Comparison of ENCODE assay signal across 29 cellular contexts in the genomic region with DNA sequence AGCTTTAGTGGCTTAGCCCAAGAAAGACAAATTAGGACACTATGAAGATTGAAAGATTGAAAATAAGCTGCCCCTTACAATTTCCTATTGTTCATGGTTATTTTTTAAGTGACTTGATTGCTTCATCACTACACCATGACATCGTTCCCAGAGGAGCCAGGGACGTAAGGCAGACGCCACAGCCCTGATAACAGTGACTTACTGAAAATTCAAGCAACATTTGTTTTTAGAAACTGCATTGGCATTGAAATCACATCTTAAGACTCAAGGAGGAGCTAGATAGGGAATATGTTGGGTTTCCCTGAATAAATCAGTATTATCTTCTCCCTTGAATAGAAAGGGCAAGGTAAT. TPM values are rescaled to one million over a fixed set of nuclear protein-coding genes. Genes with fewer than 3 reads are reported as not detected.
DNase-seq lines count a peak whose midpoint lies in the region; ATAC-seq, FAIRE-seq and TF ChIP-seq lines count a peak whose summit lies in the region.
"Had no signal": no experiment of that assay in that cellular context is flagged by ENCODE, and none has a peak within 500 bp of the region (broad histone marks: within the 10 kb centered on the region; RNA-seq: fewer than 3 reads in every experiment).

No MANE protein-coding gene starts in this region.

- H3K27me3 Mint-ChIP-seq in MCF 10A (ENCODE audit: insufficient read depth, unreplicated experiment) = no peaks in the 10 kb centered on the region
- H3K27me3 Mint-ChIP-seq: activated CD4-positive, alpha-beta T cell treated with anti-CD3 and anti-CD28 coated beads, Interleukin-2, amount 10 ng/mL, durations not matched to agents 7 days and 5 days; B cell had no signal

- no peaks in the 10 kb centered on the region for H3K36me3 Mint-ChIP-seq in MCF 10A (ENCODE audit: insufficient read depth, unreplicated experiment)
- H3K36me3 Mint-ChIP-seq: natural killer cell treated with Interleukin-12 subunit alpha and Interleukin-12 subunit beta and Interleukin-15 and Interleukin-18, amount 100 ng/mL, for 72 hours had no signal

- TF ChIP-seq POLR2A in breast epithelium (IDR thresholded peaks at IDR 0.05) (no peak), endothelial cell of umbilical vein (IDR thresholded peaks at IDR 0.05; ENCODE audit: low read depth, low read length) (no peak)

- POLR2A ChIA-PET in MCF 10A (lab: Yijun Ruan, JAX) = interaction anchor here (0.7 to 2.0 kb wide), 7 partner anchors 11 to 314 kb away, joined by 3 to 7 read pairs (median 3); no protein-coding TSS in a partner anchor
- POLR2A ChIA-PET in endothelial cell of umbilical vein (lab: Charles Lee) = no interaction called here

- no peak overlapping the region for H3K4me2 ChIP-seq in endothelial cell of umbilical vein (ENCODE audit: insufficient read depth, low read length)
- peak overlapping the region; percentile 19 for H3K4me2 ChIP-seq in keratinocyte (ENCODE audit: control insufficient read depth, extremely low read depth, insufficient read depth, low read depth, low read length)

- H4K20me1 ChIP-seq in endothelial cell of umbilical vein (replicated peaks; ENCODE audit: control insufficient read depth, extremely low read depth, insufficient read depth, low read length) (no peaks in the 10 kb centered on the region), keratinocyte (ENCODE audit: control insufficient read depth, extremely low read depth, insufficient read depth, low read length) (no peaks in the 10 kb centered on the region)

- no peak overlapping the region for H3K27ac ChIP-seq in breast epithelium
- peak overlapping the region; percentile 57 for H3K27ac ChIP-seq in endothelial cell of umbilical vein (ENCODE audit: insufficient read depth, low read depth, low read length)
- H3K27ac ChIP-seq in keratinocyte (ENCODE audit: control insufficient read depth, insufficient read depth, low read length) = peak overlapping the region; percentile 10
- peak overlapping the region; percentile 42 to 54 for H3K27ac ChIP-seq in tibial artery
- H3K27ac ChIP-seq: 22Rv1, adrenal gland, psoas muscle, spleen, stomach had no signal

- CTCF ChIA-PET in MCF 10A (lab: Yijun Ruan, JAX) = interaction anchor here (0.6 to 5.3 kb wide), 9 partner anchors 10 to 328 kb away, joined by 3 to 28 read pairs (median 4); no protein-coding TSS in a partner anchor
- CTCF ChIA-PET in endothelial cell of umbilical vein (lab: Charles Lee) = interaction anchor here (0.7 to 1.9 kb wide), 7 partner anchors 12 to 314 kb away, joined by 3 to 5 read pairs (median 4); no protein-coding TSS in a partner anchor

- no peaks in the 10 kb centered on the region for H3K9me1 ChIP-seq in endothelial cell of umbilical vein (replicated peaks; ENCODE audit: control insufficient read depth, extremely low read depth, insufficient read depth, low read length)
- H3K9me1 ChIP-seq in keratinocyte (ENCODE audit: control insufficient read depth, extremely low read depth, insufficient read depth, low read length) = no peaks in the 10 kb centered on the region

- H3K9ac ChIP-seq in endothelial cell of umbilical vein (replicated peaks; ENCODE audit: extremely low read depth, insufficient read depth, low read length) (no peak overlapping the region), keratinocyte (ENCODE audit: control insufficient read depth, extremely low read depth, insufficient read depth, low read length) (no peak overlapping the region)

- H2AFZ ChIP-seq in endothelial cell of umbilical vein (ENCODE audit: low read depth, low read length) = no peak overlapping the region
- H2AFZ ChIP-seq in keratinocyte (ENCODE audit: control insufficient read depth, low read length) = no peak overlapping the region

- H3K4me3 ChIP-seq in breast epithelium (no peak overlapping the region), endothelial cell of umbilical vein (replicated peaks in 1 of 3; ENCODE audit: insufficient read depth in 1 of 3, low read depth in 1 of 3, low read length in 3 of 3) (no peak overlapping the region), keratinocyte (ENCODE audit: control insufficient read depth in 2 of 3, extremely low read depth in 1 of 3, insufficient read depth in 2 of 3, low read depth in 1 of 3, low read length in 3 of 3) (no peak overlapping the region), tibial artery (no peak overlapping the region)
- H3K4me3 ChIP-seq: adrenal gland, psoas muscle, spleen, stomach had no signal

- H3K9me3 Mint-ChIP-seq in MCF 10A (ENCODE audit: unreplicated experiment) = no peaks in the 10 kb centered on the region
- H3K9me3 Mint-ChIP-seq: activated CD4-positive, alpha-beta T cell treated with anti-CD3 and anti-CD28 coated beads, Interleukin-2, amount 10 ng/mL, durations not matched to agents 7 days and 5 days; natural killer cell treated with Interleukin-12 subunit alpha and Interleukin-12 subunit beta and Interleukin-15 and Interleukin-18, amount 100 ng/mL, for 72 hours had no signal

- intact Hi-C loops in MCF 10A (cut with micrococcal nuclease) (no loop called here), breast epithelium (cut with DNase I; ENCODE audit: low total_unique reads) (no loop called here), endothelial cell of umbilical vein (cut with micrococcal nuclease) (loop anchor here (10.0 kb wide), 1 partner anchor 524 kb away; the partner anchor contains the start of gene CCDC6), tibial artery (cut with DNase I; ENCODE audit: low total_unique reads) (no loop called here)

- dilution Hi-C loops in endothelial cell of umbilical vein (cut with MboI; ENCODE audit: extremely low pct_ligation_motif_present, low sequenced_read_pairs) (no loop called here), keratinocyte (cut with MboI; ENCODE audit: extremely low pct_ligation_motif_present, low sequenced_read_pairs) (loop anchor here (25.0 kb wide), 1 partner anchor 316 kb away; no protein-coding TSS in a partner anchor)

- H3K79me2 ChIP-seq in endothelial cell of umbilical vein (ENCODE audit: control insufficient read depth, insufficient read depth, low read length) (no peaks in the 10 kb centered on the region), keratinocyte (ENCODE audit: control insufficient read depth, insufficient read depth, low read length) (no peaks in the 10 kb centered on the region)

- H3K4me1 ChIP-seq in breast epithelium = no peaks in the 10 kb centered on the region
- peaks cover 62% of the 10 kb centered on the region for H3K4me1 ChIP-seq in endothelial cell of umbilical vein (ENCODE audit: control insufficient read depth, extremely low read depth, insufficient read depth, low read length)
- H3K4me1 ChIP-seq in keratinocyte (ENCODE audit: control insufficient read depth, extremely low read depth, insufficient read depth, low read length) = peaks cover 53% of the 10 kb centered on the region
- H3K4me1 ChIP-seq in tibial artery = peaks cover 0 to 40% (median 19%) of the 10 kb centered on the region in 4 donors

- TF ChIP-seq CTCF in MCF 10A (IDR thresholded peaks at IDR 0.05; ENCODE audit: unreplicated experiment) (no peak), breast epithelium (IDR thresholded peaks at IDR 0.05) (no peak), endothelial cell of umbilical vein (IDR thresholded peaks at IDR 0.05; ENCODE audit: extremely low read depth in 1 of 2, insufficient read depth in 1 of 2, low read depth in 1 of 2, low read length in 2 of 2) (no peak), keratinocyte (optimal IDR thresholded peaks at IDR 0.05 in 1 of 3, IDR thresholded peaks at IDR 0.05 in 1 of 3, conservative IDR thresholded peaks at IDR 0.05 in 1 of 3; ENCODE audit: extremely low read depth in 1 of 3, insufficient read depth in 2 of 3, low read length in 3 of 3) (no peak), tibial artery (IDR thresholded peaks at IDR 0.05) (no peak)

- peak overlapping the region; percentile 67 for H3K27ac Mint-ChIP-seq in MCF 10A (ENCODE audit: low read depth, unreplicated experiment)
- H3K27ac Mint-ChIP-seq: activated CD4-positive, alpha-beta T cell treated with anti-CD3 and anti-CD28 coated beads, Interleukin-2, amount 10 ng/mL, durations not matched to agents 7 days and 5 days; B cell; natural killer cell treated with Interleukin-12 subunit alpha and Interleukin-12 subunit beta and Interleukin-15 and Interleukin-18, amount 100 ng/mL, for 72 hours had no signal

- no peaks in the 10 kb centered on the region for H3K9me3 ChIP-seq in breast epithelium
- no peaks in the 10 kb centered on the region for H3K9me3 ChIP-seq in endothelial cell of umbilical vein (replicated peaks; ENCODE audit: control insufficient read depth, insufficient read depth, low read length)
- no peaks in the 10 kb centered on the region for H3K9me3 ChIP-seq in keratinocyte (ENCODE audit: control insufficient read depth, low read depth, low read length)
- no peaks in the 10 kb centered on the region for H3K9me3 ChIP-seq in tibial artery
- H3K9me3 ChIP-seq: adrenal gland, psoas muscle, spleen, stomach had no signal

- H3K4me1 Mint-ChIP-seq in MCF 10A (ENCODE audit: insufficient read depth, unreplicated experiment) = peaks cover 63% of the 10 kb centered on the region

- no peak for ATAC-seq in GM21390 (IDR thresholded peaks at IDR 0.05; ENCODE audit: unreplicated experiment)
- ATAC-seq: psoas muscle had no signal

- H3K36me3 ChIP-seq in breast epithelium (no peaks in the 10 kb centered on the region), endothelial cell of umbilical vein (ENCODE audit: control insufficient read depth in 2 of 2, extremely low read depth in 1 of 2, insufficient read depth in 2 of 2, low read length in 2 of 2) (no peaks in the 10 kb centered on the region), keratinocyte (ENCODE audit: control insufficient read depth in 2 of 2, extremely low read depth in 1 of 2, insufficient read depth in 2 of 2, low read length in 2 of 2) (no peaks in the 10 kb centered on the region), tibial artery (no peaks in the 10 kb centered on the region)
- H3K36me3 ChIP-seq: adrenal gland, spleen, stomach had no signal

- no peak overlapping the region for H3K4me3 Mint-ChIP-seq in MCF 10A (ENCODE audit: unreplicated experiment)
- H3K4me3 Mint-ChIP-seq: activated CD4-positive, alpha-beta T cell treated with anti-CD3 and anti-CD28 coated beads, Interleukin-2, amount 10 ng/mL, durations not matched to agents 7 days and 5 days; B cell; natural killer cell treated with Interleukin-12 subunit alpha and Interleukin-12 subunit beta and Interleukin-15 and Interleukin-18, amount 100 ng/mL, for 72 hours had no signal

- H3K27me3 ChIP-seq in breast epithelium (no peaks in the 10 kb centered on the region), endothelial cell of umbilical vein (ENCODE audit: control insufficient read depth in 2 of 2, insufficient read depth in 2 of 2, low read length in 2 of 2) (no peaks in the 10 kb centered on the region), keratinocyte (ENCODE audit: control insufficient read depth, extremely low read depth, insufficient read depth, low read length) (no peaks in the 10 kb centered on the region), tibial artery (no peaks in the 10 kb centered on the region)
- H3K27me3 ChIP-seq: adrenal gland, spleen, stomach had no signal

- DNase-seq in MCF 10A (ENCODE audit: unreplicated experiment) (no peak), breast epithelium (ENCODE audit: low spot score in 2 of 2) (no peak), endothelial cell of umbilical vein (ENCODE audit: low read depth, low spot score) (no peak), keratinocyte (ENCODE audit: low read depth, low spot score) (no peak), tibial artery (no peak), DMS153 (lab: John Stamatoyannopoulos, UW) (no peak)
- DNase-seq in activated T-cell treated with anti-CD3 and anti-CD28 coated beads, Interleukin-2, amount 50 U/mL, for 1 hour = no peak
- DNase-seq: activated CD4-positive, alpha-beta T cell treated with anti-CD3 and anti-CD28 coated beads, Interleukin-2, amount 10 ng/mL, durations not matched to agents 7 days and 5 days; activated CD8-positive, alpha-beta memory T cell treated with anti-CD3 and anti-CD28 coated beads, Interleukin-2, amount 50 U/mL, for 4 hours; activated effector memory CD4-positive, alpha-beta T cell treated with anti-CD3 and anti-CD28 coated beads, Interleukin-2, amount 50 U/mL, for 16 hours; adrenal gland; DND-41; GOT3; KG1; kidney; mesendoderm; NCI-H187; NCI-H82; psoas muscle; SIG-M5; spleen; stimulated activated CD4-positive, alpha-beta T cell treated with anti-CD3 and anti-CD28 coated beads, Interleukin-4, amount 100 ng/mL, for 4 hours; stomach had no signal

- FAIRE-seq in endothelial cell of umbilical vein (lab: Jason Lieb, UNC) (no peak), keratinocyte (lab: Jason Lieb, UNC) (no peak)
- FAIRE-seq: frontal cortex, GM12892, kidney had no signal

- BruUV-seq in MCF 10A (replicated peaks; lab: Mats Ljungman, UMichigan) (no TSS peak), endothelial cell of umbilical vein (replicated peaks; lab: Mats Ljungman, UMichigan) (no TSS peak)

RNA-seq across cellular contexts. Expression of gene ANK3, which starts 38.7 kb away (rescaled TPM):
- total RNA-seq in MCF 10A (2022) = 3.3 and 6.7 TPM in 2 replicates
- total RNA-seq in breast epithelium = 10 to 100 TPM; 10.2 to 93.2 (median 57.4) TPM
- 5.4 and 8.5 TPM in 2 replicates for total RNA-seq in endothelial cell of umbilical vein
- 0.67 and 0.88 TPM in 2 replicates for polyA plus RNA-seq in endothelial cell of umbilical vein
- 2.3 TPM in 2 replicates for polyA plus RNA-seq in endothelial cell of umbilical vein (2011; cell fraction: cytosol; rRNA removed)
- polyA plus RNA-seq in endothelial cell of umbilical vein (2011; cell fraction: nucleus; rRNA removed) = 4.2 and 5.1 TPM in 2 replicates
- polyA plus RNA-seq in endothelial cell of umbilical vein (2012) = 4.6 and 5.7 TPM in 2 replicates
- 6.1 and 11.5 TPM in 2 replicates for polyA minus RNA-seq in endothelial cell of umbilical vein
- polyA minus RNA-seq in endothelial cell of umbilical vein (2011; cell fraction: cytosol; rRNA and poly(A)+ RNA removed) = 5.5 TPM
- polyA minus RNA-seq in endothelial cell of umbilical vein (2011; cell fraction: nucleus; rRNA and poly(A)+ RNA removed) = 11.9 and 19.9 TPM in 2 replicates
- polyA plus RNA-seq in keratinocyte = 8.2 to 9.1 TPM (median 8.3 TPM) in 3 replicates
- polyA plus RNA-seq in keratinocyte (2011; ENCODE audit: low read depth) = 24.9 TPM
- 4.8 and 8.0 TPM in 2 replicates for polyA plus RNA-seq in keratinocyte (2011; cell fraction: cytosol; rRNA removed)
- 11.4 and 14.2 TPM in 2 replicates for polyA plus RNA-seq in keratinocyte (2011; cell fraction: nucleus; rRNA removed)
- 5.9 and 7.2 TPM in 2 replicates for polyA plus RNA-seq in keratinocyte (2012; ENCODE audit: low replicate concordance)
- 8.6 to 32.0 TPM (median 27.7 TPM) in 3 replicates for polyA minus RNA-seq in keratinocyte
- polyA minus RNA-seq in keratinocyte (2011; cell fraction: cytosol; rRNA and poly(A)+ RNA removed) = 9.8 TPM
- 23.5 and 49.6 TPM in 2 replicates for polyA minus RNA-seq in keratinocyte (2011; cell fraction: nucleus; rRNA and poly(A)+ RNA removed)

Comparison
In these comparisons a context has a peak if more than half of its experiments do, and no peak if none do; other contexts are left out.
1. H3K27ac ChIP-seq: peak in endothelial cell of umbilical vein (single experiment), keratinocyte (single experiment) and tibial artery (2 of 2); none in breast epithelium (0 of 2).